ENCODE assay signal across 1 cellular context in the genomic region with DNA sequence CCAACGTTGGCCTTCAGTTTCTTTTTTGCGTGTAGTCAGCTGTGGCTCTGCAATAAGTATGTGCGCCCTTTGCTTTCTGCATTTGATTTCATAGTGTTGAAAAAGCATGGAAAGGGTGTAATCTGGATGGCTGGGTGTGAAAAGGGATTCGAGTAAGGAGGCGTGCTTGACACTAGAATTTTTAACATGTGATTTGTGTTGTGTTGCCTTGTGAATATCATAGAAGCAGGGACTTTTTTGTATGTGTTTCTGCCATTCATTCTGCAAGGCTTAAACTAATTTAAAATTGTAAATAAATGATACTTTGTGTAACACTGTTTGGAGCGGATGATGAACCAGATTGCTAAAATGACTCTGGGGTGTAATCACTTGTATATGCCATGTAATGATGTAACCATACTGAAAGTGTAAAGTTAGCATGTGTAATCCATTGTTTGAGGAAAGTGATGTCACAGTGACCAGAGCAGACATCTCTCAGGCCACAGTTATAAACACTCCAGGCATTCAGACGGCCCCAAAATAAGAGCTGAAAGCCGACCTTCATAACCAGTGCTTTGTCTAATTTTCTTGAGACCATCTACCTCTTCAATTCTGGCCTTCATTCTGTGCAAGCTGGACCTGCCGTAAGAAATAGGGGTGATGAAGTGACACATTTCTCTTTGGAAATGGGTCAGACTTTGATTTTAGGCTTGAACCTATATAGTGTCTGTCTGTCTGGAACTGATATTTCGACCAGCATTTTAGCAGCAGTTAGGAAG.
TF ChIP-seq lines count a peak whose summit lies in the region.

No MANE protein-coding gene starts in this region.

TF ChIP-seq in K562, 482 proteins besides CTCF, POLR2A, EP300 and RAD21 (continued from another document and continues in another):
- TF ChIP-seq, protein P1, sequence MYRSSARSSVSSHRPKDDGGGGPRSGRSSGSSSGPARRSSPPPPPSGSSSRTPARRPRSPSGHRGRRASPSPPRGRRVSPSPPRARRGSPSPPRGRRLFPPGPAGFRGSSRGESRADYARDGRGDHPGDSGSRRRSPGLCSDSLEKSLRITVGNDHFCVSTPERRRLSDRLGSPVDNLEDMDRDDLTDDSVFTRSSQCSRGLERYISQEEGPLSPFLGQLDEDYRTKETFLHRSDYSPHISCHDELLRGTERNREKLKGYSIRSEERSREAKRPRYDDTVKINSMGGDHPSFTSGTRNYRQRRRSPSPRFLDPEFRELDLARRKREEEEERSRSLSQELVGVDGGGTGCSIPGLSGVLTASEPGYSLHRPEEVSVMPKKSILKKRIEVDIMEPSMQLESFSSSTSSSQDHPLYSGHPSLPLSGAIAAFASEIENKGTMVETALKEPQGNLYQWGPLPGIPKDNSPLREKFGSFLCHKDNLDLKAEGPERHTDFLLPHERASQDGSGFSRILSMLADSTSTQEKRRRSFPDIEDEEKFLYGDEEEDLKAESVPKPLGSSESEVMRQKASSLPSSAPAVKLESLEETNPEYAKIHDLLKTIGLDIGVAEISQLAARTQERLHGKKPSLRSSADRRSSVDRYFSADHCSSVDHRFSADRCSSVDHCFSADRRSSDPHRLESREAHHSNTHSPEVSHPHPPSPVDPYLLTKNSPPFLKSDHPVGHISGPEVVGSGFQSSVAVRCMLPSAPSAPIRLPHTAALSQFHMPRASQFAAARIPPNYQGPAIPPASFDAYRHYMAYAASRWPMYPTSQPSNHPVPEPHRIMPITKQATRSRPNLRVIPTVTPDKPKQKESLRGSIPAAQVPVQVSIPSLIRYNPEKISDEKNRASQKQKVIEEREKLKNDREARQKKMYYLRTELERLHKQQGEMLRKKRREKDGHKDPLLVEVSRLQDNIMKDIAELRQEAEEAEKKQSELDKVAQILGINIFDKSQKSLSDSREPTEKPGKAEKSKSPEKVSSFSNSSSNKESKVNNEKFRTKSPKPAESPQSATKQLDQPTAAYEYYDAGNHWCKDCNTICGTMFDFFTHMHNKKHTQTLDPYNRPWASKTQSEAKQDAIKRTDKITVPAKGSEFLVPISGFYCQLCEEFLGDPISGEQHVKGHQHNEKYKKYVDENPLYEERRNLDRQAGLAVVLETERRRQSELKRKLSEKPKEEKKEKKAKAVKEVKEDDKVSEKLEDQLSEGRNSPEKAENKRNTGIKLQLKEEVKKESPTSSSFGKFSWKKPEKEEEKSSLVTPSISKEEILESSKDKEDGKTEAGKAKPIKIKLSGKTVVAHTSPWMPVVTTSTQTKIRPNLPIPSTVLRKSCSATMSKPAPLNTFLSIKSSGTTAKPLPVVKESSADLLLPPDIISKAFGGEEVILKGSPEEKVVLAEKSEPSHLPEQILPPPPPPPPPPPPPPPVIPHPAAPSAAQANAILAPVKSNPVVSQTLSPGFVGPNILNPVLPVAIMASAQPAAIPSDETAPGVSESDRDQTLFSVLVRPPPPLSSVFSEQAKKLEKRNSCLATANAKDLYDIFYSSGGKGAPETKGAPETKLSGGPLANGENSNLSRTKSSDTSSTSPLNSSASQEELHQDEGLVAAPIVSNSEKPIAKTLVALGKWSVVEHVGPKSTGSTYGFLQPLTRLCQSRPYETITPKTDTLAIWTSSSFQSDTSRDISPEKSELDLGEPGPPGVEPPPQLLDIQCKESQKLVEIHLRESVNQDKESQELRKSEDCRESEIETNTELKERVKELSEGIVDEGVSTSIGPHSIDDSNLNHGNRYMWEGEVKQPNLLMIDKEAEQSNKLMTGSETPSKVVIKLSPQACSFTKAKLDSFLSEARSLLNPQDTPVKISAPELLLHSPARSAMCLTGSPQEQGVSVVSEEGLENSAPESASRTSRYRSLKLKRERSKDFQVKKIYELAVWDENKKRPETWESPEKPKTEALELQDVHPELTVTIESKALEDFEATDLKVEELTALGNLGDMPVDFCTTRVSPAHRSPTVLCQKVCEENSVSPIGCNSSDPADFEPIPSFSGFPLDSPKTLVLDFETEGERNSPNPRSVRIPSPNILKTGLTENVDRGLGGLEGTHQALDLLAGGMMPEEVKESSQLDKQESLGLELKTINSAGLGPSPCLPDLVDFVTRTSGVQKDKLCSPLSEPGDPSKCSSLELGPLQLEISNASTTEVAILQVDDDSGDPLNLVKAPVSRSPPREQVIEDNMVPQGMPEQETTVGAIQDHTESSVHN (IDR thresholded peaks at IDR 0.05; ENCODE audit: borderline replicate concordance in 1 of 2, low read depth in 1 of 2): peak in 1 of 2 experiments; percentile 3; a peak in 3 of 4 replicates
- TF ChIP-seq FOS (IDR thresholded peaks at IDR 0.05; ENCODE audit: extremely low read depth, insufficient read length): no peak
- TF ChIP-seq NR2C1 (IDR thresholded peaks at IDR 0.05): no peak
- peak; percentile 20; the same call in 1 of the 2 replicates for TF ChIP-seq NR2C1 (tag; IDR thresholded peaks at IDR 0.05)
- TF ChIP-seq TAF7 (tag; IDR thresholded peaks at IDR 0.05): peak; percentile 24; the same call in 1 of the 2 replicates
- TF ChIP-seq, protein P2, sequence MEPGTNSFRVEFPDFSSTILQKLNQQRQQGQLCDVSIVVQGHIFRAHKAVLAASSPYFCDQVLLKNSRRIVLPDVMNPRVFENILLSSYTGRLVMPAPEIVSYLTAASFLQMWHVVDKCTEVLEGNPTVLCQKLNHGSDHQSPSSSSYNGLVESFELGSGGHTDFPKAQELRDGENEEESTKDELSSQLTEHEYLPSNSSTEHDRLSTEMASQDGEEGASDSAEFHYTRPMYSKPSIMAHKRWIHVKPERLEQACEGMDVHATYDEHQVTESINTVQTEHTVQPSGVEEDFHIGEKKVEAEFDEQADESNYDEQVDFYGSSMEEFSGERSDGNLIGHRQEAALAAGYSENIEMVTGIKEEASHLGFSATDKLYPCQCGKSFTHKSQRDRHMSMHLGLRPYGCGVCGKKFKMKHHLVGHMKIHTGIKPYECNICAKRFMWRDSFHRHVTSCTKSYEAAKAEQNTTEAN (CRISPR knock-in tag; IDR thresholded peaks at IDR 0.05): no peak
- TF ChIP-seq ZNF175 (CRISPR knock-in tag; IDR thresholded peaks at IDR 0.05; ENCODE audit: low read depth): peak; percentile 70
- TF ChIP-seq BRD4 (IDR thresholded peaks at IDR 0.05): peak; percentile 57; the same call in 1 of the 2 replicates
- TF ChIP-seq, protein P3, sequence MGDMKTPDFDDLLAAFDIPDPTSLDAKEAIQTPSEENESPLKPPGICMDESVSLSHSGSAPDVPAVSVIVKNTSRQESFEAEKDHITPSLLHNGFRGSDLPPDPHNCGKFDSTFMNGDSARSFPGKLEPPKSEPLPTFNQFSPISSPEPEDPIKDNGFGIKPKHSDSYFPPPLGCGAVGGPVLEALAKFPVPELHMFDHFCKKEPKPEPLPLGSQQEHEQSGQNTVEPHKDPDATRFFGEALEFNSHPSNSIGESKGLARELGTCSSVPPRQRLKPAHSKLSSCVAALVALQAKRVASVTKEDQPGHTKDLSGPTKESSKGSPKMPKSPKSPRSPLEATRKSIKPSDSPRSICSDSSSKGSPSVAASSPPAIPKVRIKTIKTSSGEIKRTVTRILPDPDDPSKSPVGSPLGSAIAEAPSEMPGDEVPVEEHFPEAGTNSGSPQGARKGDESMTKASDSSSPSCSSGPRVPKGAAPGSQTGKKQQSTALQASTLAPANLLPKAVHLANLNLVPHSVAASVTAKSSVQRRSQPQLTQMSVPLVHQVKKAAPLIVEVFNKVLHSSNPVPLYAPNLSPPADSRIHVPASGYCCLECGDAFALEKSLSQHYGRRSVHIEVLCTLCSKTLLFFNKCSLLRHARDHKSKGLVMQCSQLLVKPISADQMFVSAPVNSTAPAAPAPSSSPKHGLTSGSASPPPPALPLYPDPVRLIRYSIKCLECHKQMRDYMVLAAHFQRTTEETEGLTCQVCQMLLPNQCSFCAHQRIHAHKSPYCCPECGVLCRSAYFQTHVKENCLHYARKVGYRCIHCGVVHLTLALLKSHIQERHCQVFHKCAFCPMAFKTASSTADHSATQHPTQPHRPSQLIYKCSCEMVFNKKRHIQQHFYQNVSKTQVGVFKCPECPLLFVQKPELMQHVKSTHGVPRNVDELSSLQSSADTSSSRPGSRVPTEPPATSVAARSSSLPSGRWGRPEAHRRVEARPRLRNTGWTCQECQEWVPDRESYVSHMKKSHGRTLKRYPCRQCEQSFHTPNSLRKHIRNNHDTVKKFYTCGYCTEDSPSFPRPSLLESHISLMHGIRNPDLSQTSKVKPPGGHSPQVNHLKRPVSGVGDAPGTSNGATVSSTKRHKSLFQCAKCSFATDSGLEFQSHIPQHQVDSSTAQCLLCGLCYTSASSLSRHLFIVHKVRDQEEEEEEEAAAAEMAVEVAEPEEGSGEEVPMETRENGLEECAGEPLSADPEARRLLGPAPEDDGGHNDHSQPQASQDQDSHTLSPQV (IDR thresholded peaks at IDR 0.05): peak; percentile 50; the same call in 1 of the 2 replicates
- TF ChIP-seq, protein P4, sequence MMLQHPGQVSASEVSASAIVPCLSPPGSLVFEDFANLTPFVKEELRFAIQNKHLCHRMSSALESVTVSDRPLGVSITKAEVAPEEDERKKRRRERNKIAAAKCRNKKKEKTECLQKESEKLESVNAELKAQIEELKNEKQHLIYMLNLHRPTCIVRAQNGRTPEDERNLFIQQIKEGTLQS (IDR thresholded peaks at IDR 0.05): peak; percentile 97
- TF ChIP-seq, protein P4 (CRISPR knock-in tag; conservative IDR thresholded peaks at IDR 0.05): no peak
- TF ChIP-seq KAT2B (IDR thresholded peaks at IDR 0.05; ENCODE audit: low read depth, low read length): no peak
- no peak for TF ChIP-seq SMC3 (conservative IDR thresholded peaks at IDR 0.05; ENCODE audit: insufficient read depth, low read depth, low read length)
- TF ChIP-seq ATF7 (IDR thresholded peaks at IDR 0.05): peak; percentile 97
- 0 out of 2 replicates have a peak, but pooled peaks have one; percentile 45 for TF ChIP-seq SMARCA5 (IDR thresholded peaks at IDR 0.05)
- peak; percentile 76 for TF ChIP-seq CREM (IDR thresholded peaks at IDR 0.05; ENCODE audit: low read depth)
- no peak for TF ChIP-seq NR2C2 (CRISPR knock-in tag; IDR thresholded peaks at IDR 0.05)
- peak; percentile 41 for TF ChIP-seq NR2C2 (tag; IDR thresholded peaks at IDR 0.05)
- TF ChIP-seq MEIS2 (IDR thresholded peaks at IDR 0.05; ENCODE audit: partially characterized antibody): peak; percentile 56
- TF ChIP-seq ZFP30 (CRISPR knock-in tag; IDR thresholded peaks at IDR 0.05; ENCODE audit: borderline replicate concordance): no peak
- TF ChIP-seq, protein P5, sequence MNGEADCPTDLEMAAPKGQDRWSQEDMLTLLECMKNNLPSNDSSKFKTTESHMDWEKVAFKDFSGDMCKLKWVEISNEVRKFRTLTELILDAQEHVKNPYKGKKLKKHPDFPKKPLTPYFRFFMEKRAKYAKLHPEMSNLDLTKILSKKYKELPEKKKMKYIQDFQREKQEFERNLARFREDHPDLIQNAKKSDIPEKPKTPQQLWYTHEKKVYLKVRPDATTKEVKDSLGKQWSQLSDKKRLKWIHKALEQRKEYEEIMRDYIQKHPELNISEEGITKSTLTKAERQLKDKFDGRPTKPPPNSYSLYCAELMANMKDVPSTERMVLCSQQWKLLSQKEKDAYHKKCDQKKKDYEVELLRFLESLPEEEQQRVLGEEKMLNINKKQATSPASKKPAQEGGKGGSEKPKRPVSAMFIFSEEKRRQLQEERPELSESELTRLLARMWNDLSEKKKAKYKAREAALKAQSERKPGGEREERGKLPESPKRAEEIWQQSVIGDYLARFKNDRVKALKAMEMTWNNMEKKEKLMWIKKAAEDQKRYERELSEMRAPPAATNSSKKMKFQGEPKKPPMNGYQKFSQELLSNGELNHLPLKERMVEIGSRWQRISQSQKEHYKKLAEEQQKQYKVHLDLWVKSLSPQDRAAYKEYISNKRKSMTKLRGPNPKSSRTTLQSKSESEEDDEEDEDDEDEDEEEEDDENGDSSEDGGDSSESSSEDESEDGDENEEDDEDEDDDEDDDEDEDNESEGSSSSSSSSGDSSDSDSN (IDR thresholded peaks at IDR 0.05; ENCODE audit: borderline replicate concordance in 1 of 2, low read depth in 2 of 2, low read length in 2 of 2): peak in 1 of 2 experiments; percentile 65; a peak in 1 of 4 replicates
- no peak for TF ChIP-seq TAF15 (IDR thresholded peaks at IDR 0.05; ENCODE audit: low read depth, low read length)
- TF ChIP-seq ZSCAN32 (CRISPR knock-in tag; IDR thresholded peaks at IDR 0.05): peak; percentile 48; the same call in 1 of the 2 replicates
- no peak for TF ChIP-seq ZNF282 (CRISPR knock-in tag; IDR thresholded peaks at IDR 0.05)
- 0 out of 2 replicates have a peak, but pooled peaks have one; percentile 41 for TF ChIP-seq GABPB2 (CRISPR knock-in tag; conservative IDR thresholded peaks at IDR 0.05)
- no peak for TF ChIP-seq SIX5 (IDR thresholded peaks at IDR 0.05; ENCODE audit: borderline replicate concordance in 1 of 2, insufficient read depth in 1 of 2, low read depth in 1 of 2, low read length in 2 of 2)
- no peak for TF ChIP-seq ZNF263 (CRISPR knock-in tag; IDR thresholded peaks at IDR 0.05; ENCODE audit: borderline replicate concordance)
- no peak for TF ChIP-seq ZNF644 (tag; IDR thresholded peaks at IDR 0.05; ENCODE audit: low read depth)
- TF ChIP-seq SMAD4 (CRISPR knock-in tag; conservative IDR thresholded peaks at IDR 0.05): peak; percentile 76
- TF ChIP-seq FOSL1 (tag; conservative IDR thresholded peaks at IDR 0.05): peak; percentile 61
- peak; percentile 46 to 73; a peak in 2 of 4 replicates for TF ChIP-seq TRIM24 (IDR thresholded peaks at IDR 0.05)
- no peak for TF ChIP-seq ATF1 (CRISPR knock-in tag; IDR thresholded peaks at IDR 0.05)
- TF ChIP-seq ATF1 (tag; IDR thresholded peaks at IDR 0.05): peak; percentile 86
- TF ChIP-seq, protein P6, sequence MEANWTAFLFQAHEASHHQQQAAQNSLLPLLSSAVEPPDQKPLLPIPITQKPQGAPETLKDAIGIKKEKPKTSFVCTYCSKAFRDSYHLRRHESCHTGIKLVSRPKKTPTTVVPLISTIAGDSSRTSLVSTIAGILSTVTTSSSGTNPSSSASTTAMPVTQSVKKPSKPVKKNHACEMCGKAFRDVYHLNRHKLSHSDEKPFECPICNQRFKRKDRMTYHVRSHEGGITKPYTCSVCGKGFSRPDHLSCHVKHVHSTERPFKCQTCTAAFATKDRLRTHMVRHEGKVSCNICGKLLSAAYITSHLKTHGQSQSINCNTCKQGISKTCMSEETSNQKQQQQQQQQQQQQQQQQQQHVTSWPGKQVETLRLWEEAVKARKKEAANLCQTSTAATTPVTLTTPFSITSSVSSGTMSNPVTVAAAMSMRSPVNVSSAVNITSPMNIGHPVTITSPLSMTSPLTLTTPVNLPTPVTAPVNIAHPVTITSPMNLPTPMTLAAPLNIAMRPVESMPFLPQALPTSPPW (CRISPR knock-in tag; IDR thresholded peaks at IDR 0.05): peak; percentile 1; the same call in 1 of the 2 replicates
- TF ChIP-seq, protein P7, sequence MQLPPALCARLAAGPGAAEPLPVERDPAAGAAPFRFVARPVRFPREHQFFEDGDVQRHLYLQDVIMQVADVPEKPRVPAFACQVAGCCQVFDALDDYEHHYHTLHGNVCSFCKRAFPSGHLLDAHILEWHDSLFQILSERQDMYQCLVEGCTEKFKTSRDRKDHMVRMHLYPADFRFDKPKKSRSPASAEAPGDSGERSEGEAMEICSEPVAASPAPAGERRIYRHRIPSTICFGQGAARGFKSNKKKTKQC (CRISPR knock-in tag; IDR thresholded peaks at IDR 0.05): no peak
- TF ChIP-seq DMBX1 (CRISPR knock-in tag; IDR thresholded peaks at IDR 0.05; ENCODE audit: borderline replicate concordance): peak; percentile 18; the same call in 1 of the 2 replicates
- peak; percentile 83; the same call in 1 of the 2 replicates for TF ChIP-seq JUND (IDR thresholded peaks at IDR 0.05; ENCODE audit: borderline replicate concordance, low read depth, low read length)
- peak; percentile 75 for TF ChIP-seq JUND (tag; IDR thresholded peaks at IDR 0.05; ENCODE audit: borderline replicate concordance, low read depth, low read length)
- TF ChIP-seq TOE1 (IDR thresholded peaks at IDR 0.05; ENCODE audit: borderline replicate concordance): 0 out of 2 replicates have a peak, but pooled peaks have one; percentile 24
- TF ChIP-seq TOE1 (CRISPR knock-in tag; IDR thresholded peaks at IDR 0.05; ENCODE audit: borderline replicate concordance, low read depth): no peak
